In genomic region chr13:96086736-96087135, GRCh38 we compare ENCODE assay signal across 36 cellular contexts. TPM values are rescaled to one million over a fixed set of nuclear protein-coding genes. Genes with fewer than 3 reads are reported as not detected.
"Had no signal": no experiment of that assay in that cellular context is flagged by ENCODE, and none has a peak within 500 bp of the region (broad histone marks: within the 10 kb centered on the region; RNA-seq: fewer than 3 reads in every experiment).

No MANE protein-coding gene starts in this region.

- H3K36me3 ChIP-seq: MG63 had no signal

- H3K9me3 ChIP-seq: MG63 had no signal

- H3K4me3 ChIP-seq: MG63 had no signal

- DNase-seq: Karpas-422, Kasumi-1, MG63, MM.1S, MV-4-11, NCI-H1048, NCI-H1092, NCI-H1092 treated with DMSO at 0.1 percent for 48 hours, NCI-H1105, NCI-H1105 treated with DMSO at 0.1 percent for 48 hours, NCI-H1417, NCI-H1417 treated with DMSO at 0.1 percent for 48 hours, NCI-H1436, NCI-H1436 treated with DMSO at 0.1 percent for 48 hours, NCI-H146, NCI-H1694, NCI-H1694 treated with DMSO at 0.1 percent for 48 hours, NCI-H187, NCI-H187 treated with DMSO at 0.1 percent for 48 hours, NCI-H1930, NCI-H2029, NCI-H2029 treated with DMSO at 0.1 percent for 48 hours, NCI-H2081, NCI-H2081 treated with DMSO at 0.1 percent for 48 hours, NCI-H2107, NCI-H2171, NCI-H2171 treated with DMSO at 0.1 percent for 48 hours, NCI-H2227 treated with DMSO at 0.1 percent for 48 hours, NCI-H226, NCI-H345, NCI-H446, NCI-H446 treated with DMSO at 0.1 percent for 48 hours, NCI-H510A, NCI-H510A treated with DMSO at 0.1 percent for 48 hours had no signal

RNA-seq across cellular contexts. Expression of gene HS6ST3, which starts 3.2 kb away (rescaled TPM):
- total RNA-seq: LHCN-M2, NCI-H460 had no signal
